Comparison of ENCODE assay signal across 28 cellular contexts in the genomic region with DNA sequence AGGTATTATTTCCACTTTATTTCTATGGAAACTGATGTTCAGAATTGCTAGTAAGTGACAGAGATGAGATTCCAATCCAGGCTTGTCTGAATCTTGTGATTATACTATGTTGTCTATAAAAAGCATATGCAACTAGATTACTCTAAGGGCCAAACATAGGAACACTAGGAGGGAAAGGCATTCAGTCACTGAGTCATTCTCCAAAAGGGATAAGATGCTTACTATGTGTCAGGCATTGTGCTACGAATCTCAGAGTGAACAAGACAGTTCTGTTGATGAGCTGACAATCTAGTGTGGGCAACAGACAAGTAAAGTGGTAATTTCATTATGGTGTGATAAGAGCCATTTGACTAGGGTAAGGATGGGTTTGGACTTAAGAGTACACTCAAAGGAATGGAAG.
"Had no signal": no experiment of that assay in that cellular context is flagged by ENCODE, and none has a peak within 500 bp of the region (broad histone marks: within the 10 kb centered on the region; RNA-seq: fewer than 3 reads in every experiment).

No MANE protein-coding gene starts in this region.

- H3K27ac ChIP-seq: KMS-11, PC-9 had no signal

- DNase-seq: activated CD4-positive, alpha-beta T cell treated with anti-CD3 and anti-CD28 coated beads, Interleukin-2, amount 10 ng/mL, durations not matched to agents 24 days and 14 days; activated CD4-positive, alpha-beta T cell treated with anti-CD3 and anti-CD28 coated beads, Interleukin-2, amount 50 U/mL, for 4 hours; activated CD8-positive, alpha-beta T cell treated with anti-CD3 and anti-CD28 coated beads for 36 hours; activated effector memory CD4-positive, alpha-beta T cell treated with anti-CD3 and anti-CD28 coated beads, Interleukin-2, amount 50 U/mL, for 16 hours; activated naive CD4-positive, alpha-beta T cell; activated naive CD4-positive, alpha-beta T cell treated with anti-CD3 and anti-CD28 coated beads, Interleukin-2, amount 50 U/mL, for 16 hours; activated naive CD8-positive, alpha-beta T cell treated with anti-CD3 and anti-CD28 coated beads for 36 hours; activated T-cell treated with anti-CD3 and anti-CD28 coated beads, Interleukin-2, amount 50 U/mL, for 1 hour; activated T-cell treated with anti-CD3 and anti-CD28 coated beads, Interleukin-2, amount 50 U/mL, for 72 hours; amniotic stem cell; aorta; MM.1S; NCI-H1092 treated with DMSO at 0.1 percent for 48 hours; NCI-H1417; NCI-H187; NCI-H2029 treated with DMSO at 0.1 percent for 48 hours; NCI-H2107; NCI-H510A; NCI-H526 treated with DMSO at 0.1 percent for 48 hours; NCI-H774; PC-9; Right ventricle myocardium superior; SW 1271; T-helper 1 cell; T-helper 2 cell; T-helper 9 cell had no signal

- H3K9ac ChIP-seq: KMS-11 had no signal

- H3K4me3 Mint-ChIP-seq: activated CD4-positive, alpha-beta T cell treated with anti-CD3 and anti-CD28 coated beads, Interleukin-2, amount 10 ng/mL, durations not matched to agents 24 days and 14 days; activated CD8-positive, alpha-beta T cell treated with anti-CD3 and anti-CD28 coated beads for 36 hours; activated naive CD8-positive, alpha-beta T cell treated with anti-CD3 and anti-CD28 coated beads for 36 hours; activated T-cell treated with anti-CD3 and anti-CD28 coated beads, Interleukin-2, amount 50 U/mL, for 72 hours; activated T-helper 17 cell treated with anti-CD3 and anti-CD28 coated beads, Interleukin-2, amount 50 U/mL, for 72 hours had no signal

- H3K27ac Mint-ChIP-seq: activated CD4-positive, alpha-beta T cell treated with anti-CD3 and anti-CD28 coated beads, Interleukin-2, amount 10 ng/mL, durations not matched to agents 24 days and 14 days; activated CD8-positive, alpha-beta T cell treated with anti-CD3 and anti-CD28 coated beads for 36 hours; activated naive CD8-positive, alpha-beta T cell treated with anti-CD3 and anti-CD28 coated beads for 36 hours; activated T-cell treated with anti-CD3 and anti-CD28 coated beads, Interleukin-2, amount 50 U/mL, for 72 hours; activated T-helper 17 cell treated with anti-CD3 and anti-CD28 coated beads, Interleukin-2, amount 50 U/mL, for 72 hours had no signal

- H2AFZ ChIP-seq: PC-9 had no signal

- H3K4me3 ChIP-seq: PC-9 had no signal

- H3K4me1 Mint-ChIP-seq: activated CD4-positive, alpha-beta T cell treated with anti-CD3 and anti-CD28 coated beads, Interleukin-2, amount 10 ng/mL, durations not matched to agents 24 days and 14 days; activated naive CD8-positive, alpha-beta T cell treated with anti-CD3 and anti-CD28 coated beads for 36 hours; activated T-helper 17 cell treated with anti-CD3 and anti-CD28 coated beads, Interleukin-2, amount 50 U/mL, for 72 hours had no signal

- H3K9me3 Mint-ChIP-seq: activated CD4-positive, alpha-beta T cell treated with anti-CD3 and anti-CD28 coated beads, Interleukin-2, amount 10 ng/mL, durations not matched to agents 24 days and 14 days; activated CD8-positive, alpha-beta T cell treated with anti-CD3 and anti-CD28 coated beads for 36 hours; activated naive CD8-positive, alpha-beta T cell treated with anti-CD3 and anti-CD28 coated beads for 36 hours; activated T-helper 17 cell treated with anti-CD3 and anti-CD28 coated beads, Interleukin-2, amount 50 U/mL, for 72 hours had no signal

- ATAC-seq: activated CD8-positive, alpha-beta T cell treated with anti-CD3 and anti-CD28 coated beads for 36 hours; activated T-cell treated with anti-CD3 and anti-CD28 coated beads, Interleukin-2, amount 50 U/mL, for 72 hours; activated T-helper 17 cell treated with anti-CD3 and anti-CD28 coated beads, Interleukin-2, amount 50 U/mL, for 72 hours had no signal

- H3K4me2 ChIP-seq: KMS-11, PC-9 had no signal

- H3K27me3 Mint-ChIP-seq: activated CD4-positive, alpha-beta T cell treated with anti-CD3 and anti-CD28 coated beads, Interleukin-2, amount 10 ng/mL, durations not matched to agents 24 days and 14 days; activated CD8-positive, alpha-beta T cell treated with anti-CD3 and anti-CD28 coated beads for 36 hours; activated naive CD8-positive, alpha-beta T cell treated with anti-CD3 and anti-CD28 coated beads for 36 hours; activated T-helper 17 cell treated with anti-CD3 and anti-CD28 coated beads, Interleukin-2, amount 50 U/mL, for 72 hours had no signal
